27 cellular contexts compared by ENCODE assay signal in genomic region chr14:31118892-31119291, GRCh38.
DNase-seq lines count a peak whose midpoint lies in the region; ATAC-seq, FAIRE-seq and TF ChIP-seq lines count a peak whose summit lies in the region.
"Had no signal": no experiment of that assay in that cellular context is flagged by ENCODE, and none has a peak within 500 bp of the region (broad histone marks: within the 10 kb centered on the region; RNA-seq: fewer than 3 reads in every experiment).

No MANE protein-coding gene starts in this region.

- H3K4me1 Mint-ChIP-seq in activated naive CD8-positive, alpha-beta T cell treated with anti-CD3 and anti-CD28 coated beads, Interleukin-2, amount 10 ng/mL, durations not matched to agents 7 days and 5 days = peaks cover 5% of the 10 kb centered on the region
- H3K4me1 Mint-ChIP-seq in activated naive CD8-positive, alpha-beta T cell treated with anti-CD3 and anti-CD28 coated beads for 36 hours = peaks cover 11% of the 10 kb centered on the region
- H3K4me1 Mint-ChIP-seq: B cell had no signal

- no peak for FAIRE-seq in kidney (lab: Jason Lieb, UNC)
- FAIRE-seq: A204.1, TTC549 had no signal

- peaks cover 0 to 3% of the 10 kb centered on the region in 2 donors for H3K4me1 ChIP-seq in kidney (ENCODE audit: control insufficient read depth in 1 of 2, insufficient read depth in 1 of 2, low read depth in 1 of 2, low read length in 2 of 2)
- H3K4me1 ChIP-seq: ascending aorta, heart left ventricle, SJCRH30, tibial artery had no signal

- intact Hi-C loops in kidney (cut with DNase I) = no loop called here

- no peaks in the 10 kb centered on the region for H3K27me3 Mint-ChIP-seq in activated naive CD8-positive, alpha-beta T cell treated with anti-CD3 and anti-CD28 coated beads, Interleukin-2, amount 10 ng/mL, durations not matched to agents 7 days and 5 days
- H3K27me3 Mint-ChIP-seq in activated naive CD8-positive, alpha-beta T cell treated with anti-CD3 and anti-CD28 coated beads for 36 hours = no peaks in the 10 kb centered on the region
- H3K27me3 Mint-ChIP-seq: activated CD4-positive, alpha-beta memory T cell treated with anti-CD3 and anti-CD28 coated beads for 36 hours; activated T-helper 17 cell treated with anti-CD3 and anti-CD28 coated beads, Interleukin-2, amount 50 U/mL, for 72 hours; B cell; CD8-positive, alpha-beta memory T cell had no signal

- POLR2A ChIA-PET in activated naive CD8-positive, alpha-beta T cell treated with anti-CD3 and anti-CD28 coated beads, Interleukin-2, amount 10 ng/mL, durations not matched to agents 7 days and 5 days (lab: Charles Lee) = no interaction called here

- TF ChIP-seq CTCF in brain microvascular endothelial cell (IDR thresholded peaks at IDR 0.05; ENCODE audit: low read depth, low read length, missing control alignments) = no peak
- no peak for TF ChIP-seq CTCF in kidney (IDR thresholded peaks at IDR 0.05; ENCODE audit: borderline replicate concordance, extremely low read depth, insufficient read depth)

- no peaks in the 10 kb centered on the region for H3K9me3 ChIP-seq in kidney (ENCODE audit: control insufficient read depth in 1 of 2, low read length in 2 of 2)
- H3K9me3 ChIP-seq: ascending aorta, heart left ventricle, SJCRH30, tibial artery had no signal

- H3K9ac ChIP-seq in kidney (ENCODE audit: low read length in 2 of 2) = no peak overlapping the region

- no peak for ATAC-seq in activated naive CD8-positive, alpha-beta T cell treated with anti-CD3 and anti-CD28 coated beads, Interleukin-2, amount 10 ng/mL, durations not matched to agents 7 days and 5 days (ENCODE audit: low read depth)
- ATAC-seq in GM21447 (IDR thresholded peaks at IDR 0.05; ENCODE audit: unreplicated experiment) = no peak
- ATAC-seq: activated naive CD4-positive, alpha-beta T cell treated with anti-CD3 and anti-CD28 coated beads, Interleukin-2, amount 50 U/mL, for 72 hours; activated T-helper 17 cell treated with anti-CD3 and anti-CD28 coated beads, Interleukin-2, amount 50 U/mL, for 72 hours; heart left ventricle; left cardiac atrium had no signal

- H3K27me3 ChIP-seq in brain microvascular endothelial cell (replicated peaks) = no peaks in the 10 kb centered on the region
- H3K27me3 ChIP-seq: ascending aorta, dorsolateral prefrontal cortex, heart left ventricle, SJCRH30, tibial artery had no signal

- in situ Hi-C loops in brain microvascular endothelial cell (cut with HindIII; ENCODE audit: low pct_ligation_motif_present, low sequenced_read_pairs) = no loop called here

- H3K36me3 ChIP-seq in brain microvascular endothelial cell (replicated peaks) = peaks cover 58% of the 10 kb centered on the region
- H3K36me3 ChIP-seq in kidney (ENCODE audit: control insufficient read depth in 1 of 2, insufficient read depth in 2 of 2, low read length in 2 of 2) = peaks cover 39 to 71% of the 10 kb centered on the region in 2 donors

- no peaks in the 10 kb centered on the region for H3K9me3 Mint-ChIP-seq in activated naive CD8-positive, alpha-beta T cell treated with anti-CD3 and anti-CD28 coated beads, Interleukin-2, amount 10 ng/mL, durations not matched to agents 7 days and 5 days
- no peaks in the 10 kb centered on the region for H3K9me3 Mint-ChIP-seq in activated naive CD8-positive, alpha-beta T cell treated with anti-CD3 and anti-CD28 coated beads for 36 hours
- H3K9me3 Mint-ChIP-seq: activated CD4-positive, alpha-beta memory T cell treated with anti-CD3 and anti-CD28 coated beads for 36 hours; activated naive CD4-positive, alpha-beta T cell treated with anti-CD3 and anti-CD28 coated beads, Interleukin-2, amount 50 U/mL, for 72 hours; activated T-helper 17 cell treated with anti-CD3 and anti-CD28 coated beads, Interleukin-2, amount 50 U/mL, for 72 hours; CD8-positive, alpha-beta memory T cell had no signal

- peak overlapping the region; percentile 21 for H3K27ac Mint-ChIP-seq in activated naive CD8-positive, alpha-beta T cell treated with anti-CD3 and anti-CD28 coated beads, Interleukin-2, amount 10 ng/mL, durations not matched to agents 7 days and 5 days
- no peak overlapping the region for H3K27ac Mint-ChIP-seq in activated naive CD8-positive, alpha-beta T cell treated with anti-CD3 and anti-CD28 coated beads for 36 hours
- H3K27ac Mint-ChIP-seq: activated CD4-positive, alpha-beta memory T cell treated with anti-CD3 and anti-CD28 coated beads for 36 hours; activated naive CD4-positive, alpha-beta T cell treated with anti-CD3 and anti-CD28 coated beads, Interleukin-2, amount 50 U/mL, for 72 hours; activated T-helper 17 cell treated with anti-CD3 and anti-CD28 coated beads, Interleukin-2, amount 50 U/mL, for 72 hours; B cell had no signal

- DNase-seq in activated naive CD8-positive, alpha-beta T cell treated with anti-CD3 and anti-CD28 coated beads, Interleukin-2, amount 10 ng/mL, durations not matched to agents 7 days and 5 days = no peak
- DNase-seq in activated naive CD8-positive, alpha-beta T cell treated with anti-CD3 and anti-CD28 coated beads for 36 hours = no peak
- DNase-seq in brain microvascular endothelial cell (peak; percentile 7), kidney tubule cell (ENCODE audit: low spot score) (peak; percentile 13), NCI-H2107 (lab: John Stamatoyannopoulos, UW) (no peak), kidney (no peak), NCI-H1694 treated with DMSO at 0.1 percent for 48 hours (lab: John Stamatoyannopoulos, UW) (no peak)
- DNase-seq: activated CD4-positive, alpha-beta memory T cell treated with anti-CD3 and anti-CD28 coated beads for 36 hours; activated CD8-positive, alpha-beta memory T cell treated with anti-CD3 and anti-CD28 coated beads, Interleukin-2, amount 50 U/mL, for 4 hours; CD8-positive, alpha-beta memory T cell; DMS 273 treated with DMSO at 0.1 percent for 48 hours; dorsolateral prefrontal cortex; heart left ventricle; left cardiac atrium; NCI-H1092 treated with DMSO at 0.1 percent for 48 hours; NCI-H2029; NCI-H345; SJCRH30; tibial artery had no signal

- H3K36me3 Mint-ChIP-seq in activated naive CD8-positive, alpha-beta T cell treated with anti-CD3 and anti-CD28 coated beads, Interleukin-2, amount 10 ng/mL, durations not matched to agents 7 days and 5 days = peaks cover 46% of the 10 kb centered on the region
- H3K36me3 Mint-ChIP-seq in activated naive CD8-positive, alpha-beta T cell treated with anti-CD3 and anti-CD28 coated beads for 36 hours = peaks cover 26% of the 10 kb centered on the region

- no peak overlapping the region for H3K4me3 ChIP-seq in brain microvascular endothelial cell (ENCODE audit: low read depth, low read length)
- H3K4me3 ChIP-seq in kidney (ENCODE audit: low read length in 2 of 2) = no peak overlapping the region
- H3K4me3 ChIP-seq: ascending aorta, dorsolateral prefrontal cortex, heart left ventricle, SJCRH30, skin epidermis, tibial artery had no signal

- H3K27ac ChIP-seq in brain microvascular endothelial cell = no peak overlapping the region
- H3K27ac ChIP-seq in kidney (ENCODE audit: low read depth in 2 of 2, low read length in 2 of 2) = no peak overlapping the region
- H3K27ac ChIP-seq: ascending aorta, dorsolateral prefrontal cortex, heart left ventricle, SJCRH30, skin epidermis, tibial artery had no signal

- H3K4me3 Mint-ChIP-seq in activated naive CD8-positive, alpha-beta T cell treated with anti-CD3 and anti-CD28 coated beads, Interleukin-2, amount 10 ng/mL, durations not matched to agents 7 days and 5 days = no peak overlapping the region
- H3K4me3 Mint-ChIP-seq in activated naive CD8-positive, alpha-beta T cell treated with anti-CD3 and anti-CD28 coated beads for 36 hours = no peak overlapping the region
- H3K4me3 Mint-ChIP-seq: activated CD4-positive, alpha-beta memory T cell treated with anti-CD3 and anti-CD28 coated beads for 36 hours; activated T-helper 17 cell treated with anti-CD3 and anti-CD28 coated beads, Interleukin-2, amount 50 U/mL, for 72 hours; B cell; CD8-positive, alpha-beta memory T cell had no signal

Comparison
In these comparisons a context has a peak if more than half of its experiments do, and no peak if none do; other contexts are left out.
1. DNase-seq: peak in brain microvascular endothelial cell (single experiment) and kidney tubule cell (single experiment); none in activated naive CD8-positive, alpha-beta T cell treated with anti-CD3 and anti-CD28 coated beads, Interleukin-2, amount 10 ng/mL, durations not matched to agents 7 days and 5 days (single experiment), activated naive CD8-positive, alpha-beta T cell treated with anti-CD3 and anti-CD28 coated beads for 36 hours (single experiment), NCI-H2107 (single experiment), kidney (single experiment) and NCI-H1694 treated with DMSO at 0.1 percent for 48 hours (single experiment).